Comparison of ENCODE assay signal across 10 cellular contexts in genomic region chr19:30699871-30700280, GRCh38.
"Had no signal": no experiment of that assay in that cellular context is flagged by ENCODE, and none has a peak within 500 bp of the region (broad histone marks: within the 10 kb centered on the region; RNA-seq: fewer than 3 reads in every experiment).

No MANE protein-coding gene starts in this region.

- ATAC-seq: GM23338 had no signal

- H3K27ac Mint-ChIP-seq: GM23338, H9, HFFc6 had no signal

- H3K9ac ChIP-seq: KMS-11 had no signal

- H3K4me3 Mint-ChIP-seq: GM23338, H9, HFFc6 had no signal

- H3K4me3 ChIP-seq: GM23338 had no signal

- H3K4me2 ChIP-seq: GM23338, KMS-11 had no signal

- H2AFZ ChIP-seq: GM23338 had no signal

- DNase-seq: H9, HCEC 1CT, HFFc6, IMR-90, KBM-7 had no signal

- H3K9me3 Mint-ChIP-seq: GM23338, HFFc6 had no signal

- FAIRE-seq: H1, H54 had no signal

- H3K27ac ChIP-seq: HL-60, KMS-11 had no signal
